12 cellular contexts compared by ENCODE assay signal in the genomic region with DNA sequence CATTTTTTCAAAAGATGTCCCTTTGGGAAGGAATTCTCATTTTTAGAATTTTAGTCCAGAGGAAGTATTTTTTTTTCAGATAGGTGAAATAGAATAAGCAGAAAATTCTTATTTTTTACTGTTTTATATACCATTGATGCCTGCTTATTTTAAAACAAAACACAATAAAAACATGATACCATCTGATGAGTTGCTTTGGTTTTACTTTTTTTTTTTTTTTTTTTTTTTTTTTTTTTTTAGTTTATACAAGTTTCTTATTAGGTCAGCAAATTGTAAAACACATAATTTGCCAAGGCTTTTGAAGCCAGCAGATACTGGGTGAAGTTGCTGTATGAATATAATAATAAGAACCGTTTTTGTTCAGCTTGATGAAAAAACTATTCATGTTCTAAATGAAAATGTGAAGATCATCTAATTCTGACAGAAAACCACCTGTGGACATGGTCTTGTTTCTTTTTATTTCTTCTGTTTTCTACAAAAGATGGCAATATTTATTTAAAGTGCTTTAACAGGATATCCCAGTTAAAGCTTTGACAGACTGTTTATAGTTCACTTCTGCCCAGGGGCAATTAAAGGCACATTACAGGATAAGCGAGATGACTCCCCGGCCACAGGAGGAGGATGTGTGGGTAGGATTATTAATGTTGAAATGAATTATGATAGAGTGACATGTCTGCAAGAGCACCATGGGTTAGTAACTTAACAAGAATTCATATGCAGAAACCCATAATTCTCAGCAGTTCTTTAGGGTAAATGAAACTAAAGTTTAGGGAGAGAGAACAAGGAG. TPM values are rescaled to one million over a fixed set of nuclear protein-coding genes. Genes with fewer than 3 reads are reported as not detected.
DNase-seq lines count a peak whose midpoint lies in the region; ATAC-seq and TF ChIP-seq lines count a peak whose summit lies in the region.
"Had no signal": no experiment of that assay in that cellular context is flagged by ENCODE, and none has a peak within 500 bp of the region (broad histone marks: within the 10 kb centered on the region; RNA-seq: fewer than 3 reads in every experiment).

No MANE protein-coding gene starts in this region.

- H3K27ac ChIP-seq in psoas muscle, result no peak overlapping the region

- H3K27ac Mint-ChIP-seq in activated CD4-positive, alpha-beta memory T cell treated with anti-CD3 and anti-CD28 coated beads for 36 hours, result peak overlapping the region; percentile 30

- CTCF ChIA-PET in activated CD4-positive, alpha-beta memory T cell treated with anti-CD3 and anti-CD28 coated beads for 36 hours (lab: Charles Lee), result interaction anchor here (0.7 to 1.2 kb wide), 2 partner anchors 29 to 98 kb away, joined by 3 to 5 read pairs; no protein-coding TSS in a partner anchor

- no peaks in the 10 kb centered on the region for H3K27me3 Mint-ChIP-seq in activated CD4-positive, alpha-beta memory T cell treated with anti-CD3 and anti-CD28 coated beads for 36 hours

- intact Hi-C loops in activated CD4-positive, alpha-beta memory T cell treated with anti-CD3 and anti-CD28 coated beads for 36 hours (cut with micrococcal nuclease), result loop anchor here (1.0 kb wide), 2 partner anchors 15 to 29 kb away; no protein-coding TSS in a partner anchor
- intact Hi-C loops in psoas muscle (cut with DNase I), result no loop called here

- DNase-seq in AG08395 (ENCODE audit: low spot score), result peak; percentile 55
- DNase-seq in H4 (ENCODE audit: low spot score), result peak; percentile 33
- DNase-seq in activated CD4-positive, alpha-beta memory T cell treated with anti-CD3 and anti-CD28 coated beads for 36 hours, result peak; percentile 55
- peak; percentile 18 for DNase-seq in fibroblast of pulmonary artery (ENCODE audit: low read depth)
- no peak for DNase-seq in psoas muscle
- no peak for DNase-seq in activated effector memory CD4-positive, alpha-beta T cell treated with Interleukin-2 at 50 U/mL for 16 hours
- no peak for DNase-seq in SK-N-DZ (ENCODE audit: low spot score)
- DNase-seq in SIG-M5 (lab: John Stamatoyannopoulos, UW), result no peak
- DNase-seq: DMS53, glutamatergic neuron, NCI-H1436, SHP77 treated with DMSO at 0.1 percent for 48 hours had no signal

- H3K4me3 ChIP-seq in fibroblast of pulmonary artery (replicated peaks; ENCODE audit: low read depth, low read length), result no peak overlapping the region
- H3K4me3 ChIP-seq in psoas muscle, result no peak overlapping the region

- POLR2A ChIA-PET in activated CD4-positive, alpha-beta memory T cell treated with anti-CD3 and anti-CD28 coated beads for 36 hours (lab: Charles Lee), result interaction anchor here (1.0 to 1.2 kb wide), 2 partner anchors 12 to 15 kb away, joined by 3 to 4 read pairs; no protein-coding TSS in a partner anchor

- no peaks in the 10 kb centered on the region for H3K9me3 Mint-ChIP-seq in activated CD4-positive, alpha-beta memory T cell treated with anti-CD3 and anti-CD28 coated beads for 36 hours

- H3K4me1 Mint-ChIP-seq in activated CD4-positive, alpha-beta memory T cell treated with anti-CD3 and anti-CD28 coated beads for 36 hours (ENCODE audit: low read depth), result peaks cover 38% of the 10 kb centered on the region

- H3K27me3 ChIP-seq in psoas muscle (ENCODE audit: insufficient read depth in 3 of 3, low read length in 2 of 3), result no peaks in the 10 kb centered on the region

- peak overlapping the region; percentile 4 for H3K4me3 Mint-ChIP-seq in activated CD4-positive, alpha-beta memory T cell treated with anti-CD3 and anti-CD28 coated beads for 36 hours

- H3K36me3 ChIP-seq in psoas muscle (ENCODE audit: insufficient read depth in 1 of 2, low read depth in 1 of 2), result no peaks in the 10 kb centered on the region

- TF ChIP-seq CTCF in fibroblast of pulmonary artery (IDR thresholded peaks at IDR 0.05; ENCODE audit: low read length, missing control alignments), result no peak
- no peak for TF ChIP-seq CTCF in psoas muscle (IDR thresholded peaks at IDR 0.05)

- no peaks in the 10 kb centered on the region for H3K4me1 ChIP-seq in psoas muscle

- no peak for ATAC-seq in psoas muscle

- WGBS in psoas muscle, 3 donors, result 64 to 72% (median 70%) methylated on average over 3 of the region's 3 CpGs

- H3K9me3 ChIP-seq in psoas muscle, result no peaks in the 10 kb centered on the region

- peaks cover 27% of the 10 kb centered on the region for H3K36me3 Mint-ChIP-seq in activated CD4-positive, alpha-beta memory T cell treated with anti-CD3 and anti-CD28 coated beads for 36 hours

RNA-seq across cellular contexts. Expression of a gene that starts 31.1 kb away (rescaled TPM):
- 0.39 and 1.1 TPM in 2 replicates for total RNA-seq in H4 (2014; rRNA removed; shearing (Covaris generic))
- total RNA-seq in activated CD4-positive, alpha-beta memory T cell treated with anti-CD3 and anti-CD28 coated beads for 36 hours, result 10 to 100 TPM; 19.4 to 19.7 TPM
- under 1 TPM in 1 of 4 donors, not detected in 3; 0.28 TPM for total RNA-seq in psoas muscle
- under 1 TPM; 0.04 to 0.07 (median 0.04) TPM for polyA plus RNA-seq in psoas muscle
- 6.8 and 7.2 TPM in 2 replicates for polyA plus RNA-seq in SK-N-DZ (2014; cell fraction: cytosol; rRNA removed)
- 6.3 and 7.1 TPM in 2 replicates for polyA plus RNA-seq in SK-N-DZ (2014; cell fraction: nucleus; rRNA removed)

Comparison
In these comparisons a context has a peak if more than half of its experiments do, and no peak if none do; other contexts are left out.
1. DNase-seq: peak in AG08395 (single experiment), H4 (single experiment), activated CD4-positive, alpha-beta memory T cell treated with anti-CD3 and anti-CD28 coated beads for 36 hours (single experiment) and fibroblast of pulmonary artery (single experiment); none in psoas muscle (0 of 2), activated effector memory CD4-positive, alpha-beta T cell treated with Interleukin-2 at 50 U/mL for 16 hours (single experiment), SK-N-DZ (single experiment) and SIG-M5 (single experiment).